8 cellular contexts compared by ENCODE assay signal in the genomic region with DNA sequence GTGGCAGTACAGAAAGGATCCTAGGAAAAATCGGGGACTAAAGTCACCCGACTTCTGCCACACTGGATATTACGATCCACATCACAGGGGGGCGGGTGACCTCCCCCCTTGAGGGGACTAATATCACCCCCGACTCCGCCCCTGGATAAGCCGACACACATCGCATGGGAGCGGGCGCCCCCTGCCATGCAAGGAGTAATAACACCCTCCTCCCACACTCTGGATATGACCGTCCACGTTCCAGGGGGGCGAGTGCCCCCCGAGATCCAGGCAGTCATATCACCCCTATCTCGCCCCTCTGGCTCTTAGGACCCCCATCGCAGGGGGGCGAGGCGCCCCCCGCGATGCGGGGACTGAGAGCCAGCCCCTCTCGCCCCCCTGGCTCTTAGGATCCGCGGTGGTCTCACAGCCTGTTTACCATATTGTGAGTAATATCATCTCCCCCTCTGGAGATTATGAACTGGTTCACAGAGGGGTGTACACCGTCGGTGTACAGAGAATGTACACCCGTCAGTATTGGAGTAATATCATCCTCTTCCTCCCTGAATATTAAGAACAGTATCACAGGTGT.
DNase-seq lines count a peak whose midpoint lies in the region; ATAC-seq and TF ChIP-seq lines count a peak whose summit lies in the region.

No MANE protein-coding gene starts in this region.

- H3K27me3 ChIP-seq in endodermal cell (ENCODE audit: control insufficient read depth, insufficient read depth, low read length, poor library complexity, severe bottlenecking) (no peaks in the 10 kb centered on the region), parathyroid adenoma (ENCODE audit: control insufficient read depth, insufficient read depth, low read length) (no peaks in the 10 kb centered on the region)

- peaks cover 4% of the 10 kb centered on the region for H3K27me3 Mint-ChIP-seq in endodermal cell (ENCODE audit: insufficient read depth)

- WGBS in endodermal cell (ENCODE audit: insufficient coverage in 1 of 2, insufficient read length in 1 of 2), 2 experiments = 3 to 8% methylated on average over 11 to 27 of the region's 27 CpGs

- POLR2A ChIA-PET in OCI-LY7 (lab: Charles Lee) = no interaction called here

- H3K36me3 ChIP-seq in OCI-LY7 (ENCODE audit: insufficient read depth, low read length) = no peaks in the 10 kb centered on the region
- no peaks in the 10 kb centered on the region for H3K36me3 ChIP-seq in endodermal cell (ENCODE audit: control insufficient read depth, insufficient read depth, low read length)
- H3K36me3 ChIP-seq in parathyroid adenoma (ENCODE audit: control insufficient read depth, insufficient read depth, low read length) = no peaks in the 10 kb centered on the region

- BruUV-seq in OCI-LY7 (replicated peaks; lab: Mats Ljungman, UMichigan) = no TSS peak

- TF ChIP-seq CTCF in GM10266 (IDR thresholded peaks at IDR 0.05; ENCODE audit: control insufficient read depth, insufficient read depth, low read depth, missing control alignments) (peak; percentile 45), OCI-LY7 (conservative IDR thresholded peaks at IDR 0.05; ENCODE audit: low read length) (peak; percentile 69), endodermal cell (conservative IDR thresholded peaks at IDR 0.05) (peak; percentile 90), parathyroid adenoma (IDR thresholded peaks at IDR 0.05) (peak; percentile 23)

- H3K27ac ChIP-seq in OCI-LY7 (ENCODE audit: low read depth, low read length, poor library complexity, severe bottlenecking) = no peak overlapping the region
- no peak overlapping the region for H3K27ac ChIP-seq in endodermal cell (ENCODE audit: low read depth, low read length)
- no peak overlapping the region for H3K27ac ChIP-seq in parathyroid adenoma

- H3K36me3 Mint-ChIP-seq in endodermal cell (ENCODE audit: low read depth) = no peaks in the 10 kb centered on the region

- H3K79me2 ChIP-seq in OCI-LY7 (ENCODE audit: insufficient read depth, low read depth, low read length) = no peaks in the 10 kb centered on the region
- H3K79me2 ChIP-seq in parathyroid adenoma = no peaks in the 10 kb centered on the region

- DNase-seq in GM10266 (ENCODE audit: extremely low spot score) = peak; percentile 16
- peak; percentile 19 for DNase-seq in OCI-LY7 (ENCODE audit: low spot score)
- peak; percentile 80 for DNase-seq in endodermal cell
- no peak for DNase-seq in GF-D8 (lab: John Stamatoyannopoulos, UW)
- no peak for DNase-seq in NCI-H1930 (lab: John Stamatoyannopoulos, UW)
- no peak for DNase-seq in DMS 273 (lab: John Stamatoyannopoulos, UW; ENCODE audit: unreplicated experiment)

- no peaks in the 10 kb centered on the region for H3K9me2 ChIP-seq in OCI-LY7 (ENCODE audit: insufficient read depth, low read length)

- no peak for ATAC-seq in GM21367 (IDR thresholded peaks at IDR 0.05; ENCODE audit: unreplicated experiment)

- no peak overlapping the region for H3K9ac ChIP-seq in endodermal cell (ENCODE audit: extremely low read depth, low read length, poor library complexity, severe bottlenecking)
- no peak overlapping the region for H3K9ac ChIP-seq in parathyroid adenoma

- H3K4me1 ChIP-seq in OCI-LY7 (ENCODE audit: insufficient read depth, low read length, poor library complexity, severe bottlenecking) (no peaks in the 10 kb centered on the region), endodermal cell (ENCODE audit: control insufficient read depth, insufficient read depth, low read length) (no peaks in the 10 kb centered on the region), parathyroid adenoma (no peaks in the 10 kb centered on the region)

- H3K9me3 Mint-ChIP-seq in endodermal cell = no peaks in the 10 kb centered on the region

- H2AFZ ChIP-seq in OCI-LY7 (ENCODE audit: low read length) (no peak overlapping the region), parathyroid adenoma (no peak overlapping the region)

- H3K4me1 Mint-ChIP-seq in endodermal cell = peaks cover 4% of the 10 kb centered on the region

- H3K9me3 ChIP-seq in OCI-LY7 (ENCODE audit: low read length) = no peaks in the 10 kb centered on the region
- no peaks in the 10 kb centered on the region for H3K9me3 ChIP-seq in endodermal cell (ENCODE audit: control insufficient read depth, low read length)
- H3K9me3 ChIP-seq in parathyroid adenoma (ENCODE audit: control insufficient read depth, low read length) = no peaks in the 10 kb centered on the region

- CTCF ChIA-PET in OCI-LY7 (lab: Charles Lee; ENCODE audit: unreplicated experiment) = no interaction called here

- intact Hi-C loops in OCI-LY7 (cut with micrococcal nuclease; ENCODE audit: unreplicated experiment) = loop anchor here (1.0 to 5.0 kb wide), 2 partner anchors 77 to 538 kb away; no protein-coding TSS in a partner anchor

- H3K27ac Mint-ChIP-seq in endodermal cell = no peak overlapping the region

- H3K4me3 ChIP-seq in OCI-LY7 (ENCODE audit: low read depth, low read length, poor library complexity, severe bottlenecking) (no peak overlapping the region), endodermal cell (ENCODE audit: low read length) (peak overlapping the region; percentile 77), parathyroid adenoma (ENCODE audit: low read depth, low read length) (no peak overlapping the region)

- H3K4me3 Mint-ChIP-seq in endodermal cell = peak overlapping the region; percentile 54

- H3K4me2 ChIP-seq in OCI-LY7 (ENCODE audit: low read length) (no peak overlapping the region), parathyroid adenoma (ENCODE audit: low read length) (no peak overlapping the region)

- H4K20me1 ChIP-seq in OCI-LY7 (ENCODE audit: insufficient read depth, low read length) = no peaks in the 10 kb centered on the region

Comparison
In these comparisons a context has a peak if more than half of its experiments do, and no peak if none do; other contexts are left out.
1. DNase-seq: peak in GM10266 (single experiment), OCI-LY7 (single experiment) and endodermal cell (single experiment); none in GF-D8 (single experiment), NCI-H1930 (0 of 2) and DMS 273 (single experiment).
2. CTCF ChIP-seq: peak in every context shown above with its lines; median percentile 90 in endodermal cell; 69 in OCI-LY7; 45 in GM10266; 23 in parathyroid adenoma.